11 cellular contexts compared by ENCODE assay signal in the genomic region with DNA sequence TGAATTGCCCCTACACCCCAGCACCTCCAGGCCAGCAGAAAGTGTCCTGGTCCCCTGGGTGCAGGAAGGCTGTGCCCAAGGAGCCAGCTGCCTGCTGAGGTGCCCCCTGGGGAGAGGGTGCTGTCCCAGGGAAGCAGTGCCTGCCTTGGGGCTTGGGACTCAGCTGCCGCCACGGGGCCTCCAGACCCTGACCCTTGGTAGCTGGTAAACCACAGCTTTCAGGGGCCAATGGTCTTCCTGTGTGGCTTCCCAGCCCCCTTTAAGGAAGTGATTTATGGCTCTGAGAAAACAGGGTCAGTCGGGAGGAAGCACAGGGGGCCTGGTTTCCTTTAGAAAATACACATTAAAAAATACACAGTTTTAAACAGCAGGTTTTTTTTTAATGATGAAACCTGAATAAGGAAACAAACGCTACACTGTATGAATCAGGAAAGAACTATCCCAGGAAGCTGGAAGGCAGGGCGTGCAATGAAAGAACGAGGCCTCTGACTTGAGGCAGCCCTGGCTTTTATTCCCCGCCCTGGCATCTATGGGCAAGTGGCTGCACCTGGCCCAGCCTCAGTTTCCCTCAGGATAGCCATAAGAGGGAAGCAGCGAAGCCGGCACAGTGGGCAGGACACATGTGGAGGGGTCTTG. TPM values are rescaled to one million over a fixed set of nuclear protein-coding genes. Genes with fewer than 3 reads are reported as not detected.
A peak's percentile ranks its signal among the peaks of the same experiment; 100 is the strongest.
DNase-seq lines count a peak whose midpoint lies in the region; ATAC-seq and TF ChIP-seq lines count a peak whose summit lies in the region.
"Had no signal": no experiment of that assay in that cellular context is flagged by ENCODE, and none has a peak within 500 bp of the region (broad histone marks: within the 10 kb centered on the region; RNA-seq: fewer than 3 reads in every experiment).

No MANE protein-coding gene starts in this region.

- H3K9ac ChIP-seq in mucosa of rectum (ENCODE audit: low read depth in 1 of 2, low read length in 2 of 2), result no peak overlapping the region

- no peak overlapping the region for H3K27ac Mint-ChIP-seq in endothelial cell (ENCODE audit: unreplicated experiment)
- H3K27ac Mint-ChIP-seq: activated B cell treated with CpG ODN at 0.5 μM for 24 hours; activated naive CD8-positive, alpha-beta T cell treated with anti-CD3 and anti-CD28 coated beads for 36 hours; CD4-positive, CD25-positive, alpha-beta regulatory T cell had no signal

- in situ Hi-C loops in ACHN (cut with HindIII; ENCODE audit: low pct_ligation_motif_present, low pct_unique_long_range_greater_than_20kb, low sequenced_read_pairs), result no loop called here

- no peak overlapping the region for H3K4me3 Mint-ChIP-seq in endothelial cell (ENCODE audit: unreplicated experiment)
- H3K4me3 Mint-ChIP-seq: activated B cell treated with CpG ODN at 0.5 μM for 24 hours; activated naive CD8-positive, alpha-beta T cell treated with anti-CD3 and anti-CD28 coated beads for 36 hours; CD4-positive, CD25-positive, alpha-beta regulatory T cell had no signal

- peaks cover 11% of the 10 kb centered on the region in 2 donors for H3K4me1 ChIP-seq in mucosa of rectum (ENCODE audit: control insufficient read depth in 2 of 2, insufficient read depth in 2 of 2, low read length in 2 of 2)

- H3K27ac ChIP-seq in mucosa of rectum (ENCODE audit: low read depth in 2 of 2, low read length in 2 of 2), result peak overlapping the region; percentile 55 to 64

- peaks cover 2 to 12% of the 10 kb centered on the region in 2 donors for H3K27me3 ChIP-seq in mucosa of rectum (ENCODE audit: control insufficient read depth in 2 of 2, insufficient read depth in 2 of 2, low read length in 2 of 2)

- H3K36me3 Mint-ChIP-seq in endothelial cell (ENCODE audit: low read depth, unreplicated experiment), result no peaks in the 10 kb centered on the region
- H3K36me3 Mint-ChIP-seq: activated naive CD8-positive, alpha-beta T cell treated with anti-CD3 and anti-CD28 coated beads for 36 hours; CD4-positive, CD25-positive, alpha-beta regulatory T cell had no signal

- no peaks in the 10 kb centered on the region for H3K9me3 Mint-ChIP-seq in endothelial cell (ENCODE audit: unreplicated experiment)
- H3K9me3 Mint-ChIP-seq: activated B cell treated with CpG ODN at 0.5 μM for 24 hours; activated naive CD8-positive, alpha-beta T cell treated with anti-CD3 and anti-CD28 coated beads for 36 hours; CD4-positive, CD25-positive, alpha-beta regulatory T cell had no signal

- peaks cover 15% of the 10 kb centered on the region for H3K27me3 Mint-ChIP-seq in endothelial cell (ENCODE audit: unreplicated experiment)

- H3K36me3 ChIP-seq in mucosa of rectum (ENCODE audit: control insufficient read depth in 2 of 2, insufficient read depth in 2 of 2, low read length in 2 of 2), result no peaks in the 10 kb centered on the region

- ATAC-seq in GM19452 (IDR thresholded peaks at IDR 0.05; ENCODE audit: unreplicated experiment), result no peak

- no peak overlapping the region for H3K4me3 ChIP-seq in mucosa of rectum (ENCODE audit: low read length in 2 of 2)

- H3K4me1 Mint-ChIP-seq in endothelial cell (ENCODE audit: unreplicated experiment), result peaks cover 26% of the 10 kb centered on the region

- no peak for TF ChIP-seq CTCF in endothelial cell (IDR thresholded peaks at IDR 0.05; ENCODE audit: unreplicated experiment)

- DNase-seq in ACHN (peak; percentile 44), M059J (ENCODE audit: low read depth) (peak; percentile 82), dermis blood vessel endothelial cell (peak; percentile 78), SIG-M5 treated with dmso at 0.1 percent for 504 hours (lab: John Stamatoyannopoulos, UW; ENCODE audit: unreplicated experiment) (no peak), endothelial cell (ENCODE audit: low spot score) (no peak)
- no peak for DNase-seq in stimulated activated CD4-positive, alpha-beta T cell treated with anti-CD3 and anti-CD28 coated beads, Interleukin-2, amount 100 ng/mL, for 48 hours
- DNase-seq: activated B cell treated with CpG ODN at 0.5 μM for 24 hours; activated naive CD8-positive, alpha-beta T cell treated with anti-CD3 and anti-CD28 coated beads for 36 hours; CD4-positive, CD25-positive, alpha-beta regulatory T cell had no signal

- H3K9me3 ChIP-seq in mucosa of rectum (ENCODE audit: control insufficient read depth in 2 of 2, low read length in 2 of 2), result no peaks in the 10 kb centered on the region

RNA-seq across cellular contexts. Expression of a gene that starts 40.6 kb away (rescaled TPM):
- 32.0 and 32.6 TPM in 2 replicates for total RNA-seq in M059J (2014; rRNA removed; shearing (Covaris generic))
- 45.8 and 47.1 TPM in 2 replicates for total RNA-seq in dermis blood vessel endothelial cell
- total RNA-seq in endothelial cell (ENCODE audit: unreplicated experiment), result 10.0 TPM
- total RNA-seq: activated B cell treated with CpG ODN at 0.5 μM for 24 hours; CD4-positive, CD25-positive, alpha-beta regulatory T cell had no signal

Comparison
In these comparisons a context has a peak if more than half of its experiments do, and no peak if none do; other contexts are left out.
1. DNase-seq: peak in ACHN (single experiment), M059J (single experiment) and dermis blood vessel endothelial cell (single experiment); none in SIG-M5 treated with dmso at 0.1 percent for 504 hours (single experiment), endothelial cell (single experiment) and stimulated activated CD4-positive, alpha-beta T cell treated with anti-CD3 and anti-CD28 coated beads, Interleukin-2, amount 100 ng/mL, for 48 hours (0 of 2).